In the genomic region with DNA sequence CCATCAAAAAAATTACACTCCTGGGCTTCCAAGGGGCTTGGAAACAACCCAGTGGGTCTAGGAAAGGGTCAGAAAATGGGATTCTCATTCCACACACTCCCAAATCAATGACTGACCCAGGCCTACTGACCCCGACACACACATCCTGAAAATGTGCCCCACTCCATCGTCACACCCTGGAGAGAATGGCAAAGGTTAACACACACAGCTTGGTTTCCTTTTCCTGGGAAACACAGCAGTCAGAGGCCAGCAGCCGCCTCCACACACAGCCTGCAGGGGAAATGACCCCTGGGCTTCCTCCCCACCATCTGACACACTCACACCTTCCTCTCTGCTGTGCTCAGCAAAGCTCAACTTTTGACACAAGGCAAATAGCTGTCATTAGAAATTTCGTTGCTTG, we compare ENCODE assay signal across 16 cellular contexts. TPM values are rescaled to one million over a fixed set of nuclear protein-coding genes. Genes with fewer than 3 reads are reported as not detected.
DNase-seq lines count a peak whose midpoint lies in the region; ATAC-seq and TF ChIP-seq lines count a peak whose summit lies in the region.
"Had no signal": no experiment of that assay in that cellular context is flagged by ENCODE, and none has a peak within 500 bp of the region (broad histone marks: within the 10 kb centered on the region; RNA-seq: fewer than 3 reads in every experiment).

No MANE protein-coding gene starts in this region.

- no peaks in the 10 kb centered on the region for H3K36me3 Mint-ChIP-seq in stimulated activated effector memory CD8-positive, alpha-beta T cell treated with anti-CD3 and anti-CD28 coated beads, Interleukin-12 subunit alpha, Interleukin-12 subunit beta, amount 100 ng/mL, for 72 hours
- H3K36me3 Mint-ChIP-seq: natural killer cell had no signal

- H4K5ac ChIP-seq in IMR-90 (ENCODE audit: low read depth, low read length): no peak overlapping the region

- peaks cover 10% of the 10 kb centered on the region for H4K20me1 ChIP-seq in IMR-90 (ENCODE audit: insufficient read depth, low read length)

- BruUV-seq in IMR-90 (replicated peaks; lab: Mats Ljungman, UMichigan): no TSS peak

- H2AK5ac ChIP-seq in IMR-90 (ENCODE audit: low read depth, low read length): no peak overlapping the region; the same call in 1 of the 2 replicates

- CTCF ChIA-PET in IMR-90 (lab: Yijun Ruan, JAX): no interaction called here

- H3K79me1 ChIP-seq in IMR-90 (ENCODE audit: low read depth in 1 of 2, low read length in 2 of 2): peaks cover 6 to 37% of the 10 kb centered on the region in 2 experiments; a peak in 3 of 4 replicates

- no peak for TF ChIP-seq POLR2A in IMR-90 (IDR thresholded peaks at IDR 0.05; ENCODE audit: low read depth, low read length)

- ATAC-seq in IMR-90 (ENCODE audit: low read depth) (no peak), lower lobe of right lung (peak; percentile 67 to 69), HG03469 (IDR thresholded peaks at IDR 0.05; ENCODE audit: unreplicated experiment) (no peak), GM19397 (IDR thresholded peaks at IDR 0.05; ENCODE audit: unreplicated experiment) (no peak)
- peak; percentile 52 for ATAC-seq in stimulated activated effector memory CD8-positive, alpha-beta T cell treated with anti-CD3 and anti-CD28 coated beads, Interleukin-12 subunit alpha, Interleukin-12 subunit beta, amount 100 ng/mL, for 72 hours
- ATAC-seq: activated T-cell treated with anti-CD3 and anti-CD28 coated beads, Interleukin-2, amount 50 U/mL, for 72 hours had no signal

- H3K27ac ChIP-seq in IMR-90 (ENCODE audit: insufficient read depth, low read length) (no peak overlapping the region), lower lobe of right lung (peak overlapping the region; percentile 29)

- H3K9me1 ChIP-seq in IMR-90 (ENCODE audit: insufficient read depth, low read length): peaks cover 6% of the 10 kb centered on the region

- no peak overlapping the region for H2AFZ ChIP-seq in IMR-90 (replicated peaks; ENCODE audit: low read length, poor library complexity)

- peak overlapping the region; percentile 54 for H3K27ac Mint-ChIP-seq in stimulated activated effector memory CD8-positive, alpha-beta T cell treated with anti-CD3 and anti-CD28 coated beads, Interleukin-12 subunit alpha, Interleukin-12 subunit beta, amount 100 ng/mL, for 72 hours
- H3K27ac Mint-ChIP-seq: activated CD4-positive, alpha-beta T cell treated with anti-CD3 and anti-CD28 coated beads, Interleukin-2, amount 10 ng/mL, durations not matched to agents 24 days and 14 days; activated T-cell treated with anti-CD3 and anti-CD28 coated beads, Interleukin-2, amount 50 U/mL, for 72 hours had no signal

- peaks cover 8% of the 10 kb centered on the region for H3K4me1 Mint-ChIP-seq in stimulated activated effector memory CD8-positive, alpha-beta T cell treated with anti-CD3 and anti-CD28 coated beads, Interleukin-12 subunit alpha, Interleukin-12 subunit beta, amount 100 ng/mL, for 72 hours

- H3K9me3 ChIP-seq in IMR-90 (ENCODE audit: control insufficient read depth, insufficient read depth, low read length) (no peaks in the 10 kb centered on the region), lower lobe of right lung (no peaks in the 10 kb centered on the region)
- H3K9me3 ChIP-seq: BE2C had no signal

- no peak for DNase-seq in IMR-90
- peak; percentile 23 for DNase-seq in choroid plexus epithelial cell (ENCODE audit: low read depth)
- no peak for DNase-seq in lower lobe of right lung
- DNase-seq in stimulated activated effector memory CD8-positive, alpha-beta T cell treated with anti-CD3 and anti-CD28 coated beads, Interleukin-12 subunit alpha, Interleukin-12 subunit beta, amount 100 ng/mL, for 72 hours (ENCODE audit: low spot score in 2 of 2): no peak
- no peak for DNase-seq in AG08395 (ENCODE audit: low spot score)
- DNase-seq in COLO668 (lab: John Stamatoyannopoulos, UW; ENCODE audit: unreplicated experiment): no peak
- DNase-seq: activated CD4-positive, alpha-beta T cell treated with anti-CD3 and anti-CD28 coated beads, Interleukin-2, amount 10 ng/mL, durations not matched to agents 24 days and 14 days; activated T-cell treated with anti-CD3 and anti-CD28 coated beads, Interleukin-2, amount 50 U/mL, for 72 hours; BE2C; erythroblast; H7; KBM-7; natural killer cell; T-helper 9 cell had no signal

- H3K4me3 ChIP-seq in IMR-90 (ENCODE audit: insufficient read depth, low read depth, low read length): no peak overlapping the region
- no peak overlapping the region for H3K4me3 ChIP-seq in choroid plexus epithelial cell (ENCODE audit: low read depth, low read length)
- H3K4me3 ChIP-seq in lower lobe of right lung: no peak overlapping the region

- H3K27me3 ChIP-seq in IMR-90 (ENCODE audit: control insufficient read depth, insufficient read depth, low read length) (no peaks in the 10 kb centered on the region), lower lobe of right lung (ENCODE audit: low read depth) (no peaks in the 10 kb centered on the region)
- H3K27me3 ChIP-seq: BE2C had no signal

- no peak overlapping the region for H2BK15ac ChIP-seq in IMR-90 (ENCODE audit: low read depth, low read length)

- H3K4ac ChIP-seq in IMR-90 (ENCODE audit: low read depth, low read length): no peak overlapping the region

- H2BK20ac ChIP-seq in IMR-90 (ENCODE audit: low read depth, low read length): no peak overlapping the region

- no peak overlapping the region; a peak in 1 of 4 replicates for H4K8ac ChIP-seq in IMR-90 (ENCODE audit: low read depth in 2 of 2, low read length in 2 of 2)

- H3K56ac ChIP-seq in IMR-90 (ENCODE audit: extremely low read depth, insufficient read depth, low read length): no peak overlapping the region

- no peak overlapping the region for H3K23ac ChIP-seq in IMR-90 (ENCODE audit: low read depth, low read length)

- intact Hi-C loops in IMR-90 (cut with micrococcal nuclease) (no loop called here), lower lobe of right lung (cut with DNase I) (no loop called here)

- no peaks in the 10 kb centered on the region for H3K9me3 Mint-ChIP-seq in stimulated activated effector memory CD8-positive, alpha-beta T cell treated with anti-CD3 and anti-CD28 coated beads, Interleukin-12 subunit alpha, Interleukin-12 subunit beta, amount 100 ng/mL, for 72 hours
- H3K9me3 Mint-ChIP-seq: activated CD4-positive, alpha-beta T cell treated with anti-CD3 and anti-CD28 coated beads, Interleukin-2, amount 10 ng/mL, durations not matched to agents 24 days and 14 days; activated T-cell treated with anti-CD3 and anti-CD28 coated beads, Interleukin-2, amount 50 U/mL, for 72 hours; natural killer cell had no signal

- no peak overlapping the region for H2BK120ac ChIP-seq in IMR-90 (ENCODE audit: low read depth, low read length)

- H4K91ac ChIP-seq in IMR-90 (ENCODE audit: insufficient read depth, low read depth, low read length): no peak overlapping the region

- no peak for TF ChIP-seq CTCF in IMR-90 (conservative IDR thresholded peaks at IDR 0.05; ENCODE audit: low read depth, low read length)
- TF ChIP-seq CTCF in choroid plexus epithelial cell (conservative IDR thresholded peaks at IDR 0.05; ENCODE audit: low read depth, low read length): no peak
- no peak for TF ChIP-seq CTCF in lower lobe of right lung (IDR thresholded peaks at IDR 0.05)

- H3K14ac ChIP-seq in IMR-90 (replicated peaks; ENCODE audit: low read depth, low read length): no peak overlapping the region

- in situ Hi-C loops in IMR-90 (cut with MboI; ENCODE audit: low sequenced_read_pairs): no loop called here

- no peak overlapping the region for H3K18ac ChIP-seq in IMR-90 (ENCODE audit: low read depth, low read length)

- POLR2A ChIA-PET in IMR-90 (lab: Charles Lee; ENCODE audit: unreplicated experiment): no interaction called here

- no peak for TF ChIP-seq RAD21 in IMR-90 (IDR thresholded peaks at IDR 0.05; ENCODE audit: low read length)

- H3K36me3 ChIP-seq in IMR-90 (ENCODE audit: control insufficient read depth, insufficient read depth, low read length): no peaks in the 10 kb centered on the region
- H3K36me3 ChIP-seq in lower lobe of right lung: no peaks in the 10 kb centered on the region
- H3K36me3 ChIP-seq: BE2C had no signal

- no peak overlapping the region for H2BK5ac ChIP-seq in IMR-90 (ENCODE audit: low read depth, low read length, poor library complexity, severe bottlenecking)

- peaks cover 4% of the 10 kb centered on the region for H3K4me1 ChIP-seq in IMR-90 (ENCODE audit: control insufficient read depth, insufficient read depth, low read length)
- H3K4me1 ChIP-seq in lower lobe of right lung: peaks cover 17% of the 10 kb centered on the region
- H3K4me1 ChIP-seq: BE2C had no signal

- no peak overlapping the region for H3K4me2 ChIP-seq in IMR-90 (ENCODE audit: low read depth, low read length)

- peak overlapping the region; percentile 69 for H2AK9ac ChIP-seq in IMR-90 (replicated peaks; ENCODE audit: low read depth, low read length, poor library complexity)

- 17% methylated on average over 1 of the region's 4 CpGs; no CpG with 5 or more reads in 1 of the 2 experiments for WGBS in IMR-90 (ENCODE audit: extremely low coverage in 2 of 2, insufficient read length in 1 of 2), 2 experiments

- H3K9ac ChIP-seq in IMR-90 (ENCODE audit: low read depth, low read length): no peak overlapping the region

- dilution Hi-C loops in IMR-90 (cut with HindIII; ENCODE audit: low sequenced_read_pairs, unreplicated experiment): no loop called here

- no peak overlapping the region for H3K4me3 Mint-ChIP-seq in stimulated activated effector memory CD8-positive, alpha-beta T cell treated with anti-CD3 and anti-CD28 coated beads, Interleukin-12 subunit alpha, Interleukin-12 subunit beta, amount 100 ng/mL, for 72 hours
- H3K4me3 Mint-ChIP-seq: activated CD4-positive, alpha-beta T cell treated with anti-CD3 and anti-CD28 coated beads, Interleukin-2, amount 10 ng/mL, durations not matched to agents 24 days and 14 days; activated T-cell treated with anti-CD3 and anti-CD28 coated beads, Interleukin-2, amount 50 U/mL, for 72 hours; natural killer cell had no signal

TF ChIP-seq in IMR-90, 13 proteins besides CTCF, POLR2A, EP300 and RAD21 (continues in another document):
- TF ChIP-seq NFE2L2 (IDR thresholded peaks at IDR 0.05; ENCODE audit: low read depth, low read length): no peak
- no peak for TF ChIP-seq RFX5 (IDR thresholded peaks at IDR 0.05; ENCODE audit: low read depth, low read length)
- no peak for TF ChIP-seq MAZ (IDR thresholded peaks at IDR 0.05; ENCODE audit: borderline replicate concordance, low read depth, low read length)
- no peak for TF ChIP-seq SMC3 (IDR thresholded peaks at IDR 0.05; ENCODE audit: low read depth, low read length)
- no peak for TF ChIP-seq CHD1 (IDR thresholded peaks at IDR 0.05; ENCODE audit: low read depth, low read length)
- no peak for TF ChIP-seq MAFK (IDR thresholded peaks at IDR 0.05; ENCODE audit: low read depth, low read length)

RNA-seq across cellular contexts. Expression of gene SH3PXD2A, which starts 42.9 kb away (rescaled TPM):
- total RNA-seq in IMR-90 (2012; rRNA removed): 6.3 and 6.7 TPM in 2 replicates
- polyA plus RNA-seq in IMR-90 (2012; rRNA removed): 23.0 and 26.3 TPM in 2 replicates
- 10.2 and 16.7 TPM in 2 replicates for polyA plus RNA-seq in IMR-90 (2012; cell fraction: cytosol; rRNA removed)
- polyA plus RNA-seq in IMR-90 (2012; cell fraction: nucleus; rRNA removed; ENCODE audit: low replicate concordance): 51.9 and 61.4 TPM in 2 replicates
- total RNA-seq in lower lobe of right lung: 34.8 TPM

Comparison
In these comparisons a context has a peak if more than half of its experiments do, and no peak if none do; other contexts are left out.
1. ATAC-seq: peak in lower lobe of right lung (2 of 2) and stimulated activated effector memory CD8-positive, alpha-beta T cell treated with anti-CD3 and anti-CD28 coated beads, Interleukin-12 subunit alpha, Interleukin-12 subunit beta, amount 100 ng/mL, for 72 hours (single experiment); none in IMR-90 (single experiment), HG03469 (single experiment) and GM19397 (single experiment).